Comparison of ENCODE assay signal across 32 cellular contexts in genomic region chr6:31090973-31091364, GRCh38. TPM values are rescaled to one million over a fixed set of nuclear protein-coding genes. Genes with fewer than 3 reads are reported as not detected.
"Had no signal": no experiment of that assay in that cellular context is flagged by ENCODE, and none has a peak within 500 bp of the region (broad histone marks: within the 10 kb centered on the region; RNA-seq: fewer than 3 reads in every experiment).

No MANE protein-coding gene starts in this region.

- ATAC-seq: foreskin keratinocyte; gastroesophageal sphincter; heart left ventricle; left lung; naive thymus-derived CD4-positive, alpha-beta T cell; stimulated activated naive CD8-positive, alpha-beta T cell treated with anti-CD3 and anti-CD28 coated beads, Interleukin-15, amount 100 ng/mL, for 72 hours had no signal

- H3K4me3 ChIP-seq: coronary artery, esophagus muscularis mucosa, gastroesophageal sphincter, heart left ventricle, hepatocyte, left lung, neural progenitor cell, prostate gland, right atrium auricular region, sigmoid colon, spleen, suprapubic skin, vagina had no signal

- H3K4me1 ChIP-seq: neural progenitor cell, prostate gland had no signal

- H3K9me3 ChIP-seq: esophagus muscularis mucosa, gastroesophageal sphincter, heart left ventricle, left lung, prostate gland, right atrium auricular region, sigmoid colon, spleen, suprapubic skin, vagina had no signal

- H3K27ac ChIP-seq: coronary artery, esophagus muscularis mucosa, foreskin keratinocyte, gastroesophageal sphincter, heart left ventricle, hepatocyte, left lung, neural progenitor cell, prostate gland, right atrium auricular region, sigmoid colon, spleen, suprapubic skin, vagina had no signal

- DNase-seq: dermis blood vessel endothelial cell; effector memory CD4-positive, alpha-beta T cell; foreskin keratinocyte; heart left ventricle; kidney; left lung; mesenchymal stem cell; naive thymus-derived CD4-positive, alpha-beta T cell; sigmoid colon; spleen; stimulated activated naive CD4-positive, alpha-beta T cell; stimulated activated naive CD8-positive, alpha-beta T cell treated with anti-CD3 and anti-CD28 coated beads, Interleukin-15, amount 100 ng/mL, for 72 hours; trophoblast cell had no signal

- H3K36me3 ChIP-seq: esophagus muscularis mucosa, gastroesophageal sphincter, heart left ventricle, left lung, neural progenitor cell, prostate gland, right atrium auricular region, sigmoid colon, spleen, suprapubic skin, vagina had no signal

- H3K27me3 ChIP-seq: esophagus muscularis mucosa, foreskin keratinocyte, gastroesophageal sphincter, hepatocyte, left lung, neural progenitor cell, right atrium auricular region, suprapubic skin, vagina had no signal

- H3K4me2 ChIP-seq: hepatocyte, neural progenitor cell had no signal

- H3K27me3 Mint-ChIP-seq: stimulated activated naive CD8-positive, alpha-beta T cell treated with anti-CD3 and anti-CD28 coated beads, Interleukin-15, amount 100 ng/mL, for 72 hours had no signal

- H3K79me2 ChIP-seq: hepatocyte had no signal

- H2AFZ ChIP-seq: hepatocyte, neural progenitor cell had no signal

- H3K36me3 Mint-ChIP-seq: mesothelial cell of epicardium, neural progenitor cell had no signal

- H3K4me3 Mint-ChIP-seq: mesothelial cell of epicardium; naive thymus-derived CD4-positive, alpha-beta T cell; nephron; neural progenitor cell; stimulated activated naive CD8-positive, alpha-beta T cell treated with anti-CD3 and anti-CD28 coated beads, Interleukin-15, amount 100 ng/mL, for 72 hours had no signal

- FAIRE-seq: endothelial cell of umbilical vein, kidney had no signal

- H3K27ac Mint-ChIP-seq: mesothelial cell of epicardium; nephron; neural progenitor cell; stimulated activated naive CD8-positive, alpha-beta T cell treated with anti-CD3 and anti-CD28 coated beads, Interleukin-15, amount 100 ng/mL, for 72 hours had no signal

- H3K9ac ChIP-seq: neural progenitor cell had no signal

RNA-seq across cellular contexts. Expression of gene C6orf15, which starts 21.4 kb away (rescaled TPM):
- total RNA-seq: dermis blood vessel endothelial cell; endothelial cell of umbilical vein; esophagus muscularis mucosa; fibroblast of lung; gastroesophageal sphincter; heart left ventricle; hepatocyte; kidney; left lung; lung microvascular endothelial cell; mesothelial cell of epicardium; mucosa of gallbladder; naive thymus-derived CD4-positive, alpha-beta T cell; osteocyte; right atrium auricular region; sigmoid colon; skeletal muscle tissue; spleen; ureter; vagina had no signal
- polyA plus RNA-seq: endothelial cell of umbilical vein; fibroblast of lung; heart left ventricle; hepatocyte; naive thymus-derived CD4-positive, alpha-beta T cell; sigmoid colon; spleen had no signal

RNA-seq across cellular contexts. Expression of gene PSORS1C1, which starts 23.6 kb away (rescaled TPM):
- total RNA-seq: naive thymus-derived CD4-positive, alpha-beta T cell had no signal
- polyA plus RNA-seq: naive thymus-derived CD4-positive, alpha-beta T cell had no signal

RNA-seq across cellular contexts. Expression of gene CDSN, which starts 29.3 kb away (rescaled TPM):
- total RNA-seq: dermis blood vessel endothelial cell; endothelial cell of umbilical vein; epithelial cell of proximal tubule; esophagus muscularis mucosa; fibroblast of lung; gastroesophageal sphincter; hepatocyte; lung microvascular endothelial cell; mesothelial cell of epicardium; naive thymus-derived CD4-positive, alpha-beta T cell; osteocyte; right atrium auricular region; sigmoid colon; skeletal muscle tissue; spleen; ureter had no signal
- polyA plus RNA-seq: endothelial cell of umbilical vein; fibroblast of lung; hepatocyte; naive thymus-derived CD4-positive, alpha-beta T cell; sigmoid colon; spleen had no signal

RNA-seq across cellular contexts. Expression of gene PSORS1C2, which starts 47.9 kb away (rescaled TPM):
- total RNA-seq: dermis blood vessel endothelial cell; endothelial cell of umbilical vein; epithelial cell of proximal tubule; esophagus muscularis mucosa; fibroblast of lung; foreskin keratinocyte; gastroesophageal sphincter; heart left ventricle; hepatocyte; kidney; left lung; lung microvascular endothelial cell; mesothelial cell of epicardium; mucosa of gallbladder; naive thymus-derived CD4-positive, alpha-beta T cell; osteocyte; prostate gland; right atrium auricular region; sigmoid colon; skeletal muscle tissue; spleen; ureter; vagina had no signal
- polyA plus RNA-seq: endothelial cell of umbilical vein; fibroblast of lung; foreskin keratinocyte; heart left ventricle; hepatocyte; naive thymus-derived CD4-positive, alpha-beta T cell; sigmoid colon; spleen had no signal
